Comparison of ENCODE assay signal across 8 cellular contexts in genomic region chr1:32964461-32965250, GRCh38. TPM values are rescaled to one million over a fixed set of nuclear protein-coding genes. Genes with fewer than 3 reads are reported as not detected.
DNase-seq lines count a peak whose midpoint lies in the region; ATAC-seq, FAIRE-seq and TF ChIP-seq lines count a peak whose summit lies in the region.

A gene with protein sequence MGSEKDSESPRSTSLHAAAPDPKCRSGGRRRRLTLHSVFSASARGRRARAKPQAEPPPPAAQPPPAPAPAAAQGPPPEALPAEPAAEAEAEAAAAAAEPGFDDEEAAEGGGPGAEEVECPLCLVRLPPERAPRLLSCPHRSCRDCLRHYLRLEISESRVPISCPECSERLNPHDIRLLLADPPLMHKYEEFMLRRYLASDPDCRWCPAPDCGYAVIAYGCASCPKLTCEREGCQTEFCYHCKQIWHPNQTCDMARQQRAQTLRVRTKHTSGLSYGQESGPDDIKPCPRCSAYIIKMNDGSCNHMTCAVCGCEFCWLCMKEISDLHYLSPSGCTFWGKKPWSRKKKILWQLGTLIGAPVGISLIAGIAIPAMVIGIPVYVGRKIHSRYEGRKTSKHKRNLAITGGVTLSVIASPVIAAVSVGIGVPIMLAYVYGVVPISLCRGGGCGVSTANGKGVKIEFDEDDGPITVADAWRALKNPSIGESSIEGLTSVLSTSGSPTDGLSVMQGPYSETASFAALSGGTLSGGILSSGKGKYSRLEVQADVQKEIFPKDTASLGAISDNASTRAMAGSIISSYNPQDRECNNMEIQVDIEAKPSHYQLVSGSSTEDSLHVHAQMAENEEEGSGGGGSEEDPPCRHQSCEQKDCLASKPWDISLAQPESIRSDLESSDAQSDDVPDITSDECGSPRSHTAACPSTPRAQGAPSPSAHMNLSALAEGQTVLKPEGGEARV (minus strand): TSS chr1:32964809. CDS start chr1:32964685, 124 bp downstream.

- FAIRE-seq in bronchial epithelial cell (lab: Jason Lieb, UNC), result no peak

- H3K27me3 Mint-ChIP-seq in immature natural killer cell (ENCODE audit: low read depth in 3 of 3), result peaks cover under 1 to 13% (median 9%) of the 10 kb centered on the region in 3 donors

- TF ChIP-seq CTCF in WI38 (IDR thresholded peaks at IDR 0.05; ENCODE audit: low read depth, low read length) (no peak), bronchial epithelial cell (IDR thresholded peaks at IDR 0.05; ENCODE audit: insufficient read depth, low read length, severe bottlenecking) (no peak)

- H3K9me3 Mint-ChIP-seq in immature natural killer cell, result no peaks in the 10 kb centered on the region

- DNase-seq in ACHN (peak; percentile 92), NCI-H2227 treated with DMSO at 0.1 percent for 48 hours (lab: John Stamatoyannopoulos, UW) (peak; percentile 96), bronchial epithelial cell (ENCODE audit: low read depth) (peak; percentile 86), immature natural killer cell (peak; percentile 90 to 93 (median 92)), smooth muscle cell of the brain vasculature (ENCODE audit: low read depth, low spot score) (peak; percentile 71)

- H3K4me3 ChIP-seq in WI38 (ENCODE audit: low read depth, low read length) (peak within 1 kb of the TSS; percentile 78), bronchial epithelial cell (ENCODE audit: low read depth, low read length) (peak within 1 kb of the TSS; percentile 88)

- peaks cover 0 to 4% (median 3%) of the 10 kb centered on the region in 3 donors for H3K36me3 Mint-ChIP-seq in immature natural killer cell

- H3K4me1 Mint-ChIP-seq in immature natural killer cell, result peaks cover 36 to 47% of the 10 kb centered on the region in 2 donors

- ATAC-seq in GM18873 (IDR thresholded peaks at IDR 0.05; ENCODE audit: low FRiP score, unreplicated experiment) (peak; percentile 56), HG03139 (IDR thresholded peaks at IDR 0.05; ENCODE audit: unreplicated experiment) (peak; percentile 81)

- peak within 1 kb of the TSS; percentile 88 to 93 (median 92) for H3K4me3 Mint-ChIP-seq in immature natural killer cell

- no peaks in the 10 kb centered on the region for H3K36me3 ChIP-seq in bronchial epithelial cell (ENCODE audit: control insufficient read depth, insufficient read depth, low read length)

- peak within 1 kb of the TSS; percentile 88 to 97 (median 95) for H3K27ac Mint-ChIP-seq in immature natural killer cell

- H3K27me3 ChIP-seq in bronchial epithelial cell (ENCODE audit: control insufficient read depth, insufficient read depth, low read length), result no peaks in the 10 kb centered on the region

- in situ Hi-C loops in ACHN (cut with HindIII; ENCODE audit: low pct_ligation_motif_present, low pct_unique_long_range_greater_than_20kb, low sequenced_read_pairs), result no loop called here

RNA-seq across cellular contexts. Expression of the gene that starts here (rescaled TPM):
- total RNA-seq in bronchial epithelial cell, result 19.2 and 32.6 TPM in 2 replicates
- polyA plus RNA-seq in immature natural killer cell, result 1 to 10 TPM; 1.0 to 3.2 (median 2.8) TPM

Comparison
In these comparisons a context has a peak if more than half of its experiments do, and no peak if none do; other contexts are left out.
1. Peak in every context shown above with its lines: DNase-seq, ATAC-seq and H3K4me3 ChIP-seq.